ENCODE assay signal across 15 cellular contexts in genomic region chr11:457071-457760, GRCh38. TPM values are rescaled to one million over a fixed set of nuclear protein-coding genes. Genes with fewer than 3 reads are reported as not detected.
DNase-seq lines count a peak whose midpoint lies in the region; ATAC-seq and TF ChIP-seq lines count a peak whose summit lies in the region.
"Had no signal": no experiment of that assay in that cellular context is flagged by ENCODE, and none has a peak within 500 bp of the region (broad histone marks: within the 10 kb centered on the region; RNA-seq: fewer than 3 reads in every experiment).

No MANE protein-coding gene starts in this region.

- no peak for TF ChIP-seq CTCF in activated CD8-positive, alpha-beta T cell treated with anti-CD3 and anti-CD28 coated beads for 36 hours (IDR thresholded peaks at IDR 0.05)
- TF ChIP-seq CTCF in vagina (IDR thresholded peaks at IDR 0.05), result no peak

- POLR2A ChIA-PET in activated CD8-positive, alpha-beta T cell treated with anti-CD3 and anti-CD28 coated beads for 36 hours (lab: Charles Lee), result interaction anchor here (0.6 to 1.6 kb wide), 3 partner anchors 10 to 41 kb away, joined by 3 to 4 read pairs (median 4); no protein-coding TSS in a partner anchor

- peaks cover 31% of the 10 kb centered on the region for H3K4me1 Mint-ChIP-seq in activated CD8-positive, alpha-beta T cell treated with anti-CD3 and anti-CD28 coated beads for 36 hours (ENCODE audit: low read depth)

- CTCF ChIA-PET in activated CD8-positive, alpha-beta T cell treated with anti-CD3 and anti-CD28 coated beads for 36 hours (lab: Charles Lee), result interaction anchor here (0.9 to 1.8 kb wide), 3 partner anchors 9 to 61 kb away, joined by 3 to 12 read pairs (median 3); no protein-coding TSS in a partner anchor

- H3K27ac Mint-ChIP-seq in activated CD8-positive, alpha-beta T cell treated with anti-CD3 and anti-CD28 coated beads for 36 hours, result peak overlapping the region; percentile 82

- H3K27ac ChIP-seq in right cardiac atrium (ENCODE audit: low read length), result no peak overlapping the region
- H3K27ac ChIP-seq in vagina, result no peak overlapping the region
- H3K27ac ChIP-seq: psoas muscle, upper lobe of right lung had no signal

- ATAC-seq in right cardiac atrium, result no peak
- ATAC-seq in Right ventricle myocardium superior (ENCODE audit: poor library complexity), result no peak
- peak; percentile 29 for ATAC-seq in activated CD8-positive, alpha-beta T cell treated with anti-CD3 and anti-CD28 coated beads for 36 hours
- ATAC-seq in left colon, result no peak
- ATAC-seq: psoas muscle, upper lobe of right lung had no signal

- H3K9me3 Mint-ChIP-seq in activated CD8-positive, alpha-beta T cell treated with anti-CD3 and anti-CD28 coated beads for 36 hours, result no peaks in the 10 kb centered on the region

- H3K4me3 Mint-ChIP-seq in activated CD8-positive, alpha-beta T cell treated with anti-CD3 and anti-CD28 coated beads for 36 hours, result peak overlapping the region; percentile 15

- no peaks in the 10 kb centered on the region for H3K9me3 ChIP-seq in right cardiac atrium (ENCODE audit: control insufficient read depth, low read length)
- H3K9me3 ChIP-seq in vagina, result no peaks in the 10 kb centered on the region
- H3K9me3 ChIP-seq: psoas muscle, upper lobe of right lung had no signal

- H3K36me3 ChIP-seq in vagina, result peaks cover 0 to 24% of the 10 kb centered on the region in 2 donors

- peak in 2 of 3 donors; percentile 29 to 52 for DNase-seq in right cardiac atrium
- no peak for DNase-seq in Right ventricle myocardium superior
- no peak for DNase-seq in activated CD8-positive, alpha-beta T cell treated with anti-CD3 and anti-CD28 coated beads for 36 hours
- peak; percentile 10 for DNase-seq in iPS-NIHi11 (ENCODE audit: low spot score)
- no peak for DNase-seq in COR-L47 (lab: John Stamatoyannopoulos, UW)
- no peak for DNase-seq in vagina (ENCODE audit: extremely low spot score in 2 of 2)
- no peak for DNase-seq in left colon
- DNase-seq in SHP77 (lab: John Stamatoyannopoulos, UW), result no peak
- DNase-seq: activated CD8-positive, alpha-beta memory T cell treated with anti-CD3 and anti-CD28 coated beads, Interleukin-2, amount 50 U/mL, for 4 hours; DMS79; Kasumi-1; NCI-H146; NCI-H510A treated with DMSO at 0.1 percent for 48 hours; upper lobe of right lung had no signal

- WGBS in right cardiac atrium, result 67% methylated on average over 23 of the region's 23 CpGs

- intact Hi-C loops in right cardiac atrium (cut with DNase I), result no loop called here
- intact Hi-C loops in Right ventricle myocardium superior (cut with DNase I), result no loop called here
- intact Hi-C loops in activated CD8-positive, alpha-beta T cell treated with anti-CD3 and anti-CD28 coated beads for 36 hours (cut with micrococcal nuclease), result no loop called here
- intact Hi-C loops in vagina (cut with DNase I), result no loop called here
- intact Hi-C loops in left colon (cut with DNase I, micrococcal nuclease), result no loop called here

- no peaks in the 10 kb centered on the region for H3K27me3 Mint-ChIP-seq in activated CD8-positive, alpha-beta T cell treated with anti-CD3 and anti-CD28 coated beads for 36 hours

- H3K36me3 Mint-ChIP-seq in activated CD8-positive, alpha-beta T cell treated with anti-CD3 and anti-CD28 coated beads for 36 hours (ENCODE audit: low read depth), result peaks cover 27% of the 10 kb centered on the region

- H3K4me3 ChIP-seq in right cardiac atrium (ENCODE audit: low read length) (no peak overlapping the region), vagina (no peak overlapping the region)
- H3K4me3 ChIP-seq: psoas muscle, upper lobe of right lung had no signal

- TF ChIP-seq POLR2A in vagina (IDR thresholded peaks at IDR 0.05), result no peak

- H3K4me1 ChIP-seq in right cardiac atrium (ENCODE audit: control insufficient read depth, insufficient read depth, low read length), result no peaks in the 10 kb centered on the region
- peaks cover 6% of the 10 kb centered on the region for H3K4me1 ChIP-seq in vagina
- H3K4me1 ChIP-seq: upper lobe of right lung had no signal

- no peaks in the 10 kb centered on the region for H3K27me3 ChIP-seq in right cardiac atrium (ENCODE audit: control insufficient read depth, insufficient read depth)
- H3K27me3 ChIP-seq in vagina, result no peaks in the 10 kb centered on the region
- H3K27me3 ChIP-seq: upper lobe of right lung had no signal

RNA-seq across cellular contexts. Expression of gene PTDSS2, which starts 7.1 kb away (rescaled TPM):
- total RNA-seq in right cardiac atrium, result 10 to 100 TPM; 30.2 to 33.3 (median 30.9) TPM
- polyA plus RNA-seq in right cardiac atrium, result 30.7 TPM
- total RNA-seq in Right ventricle myocardium superior, result 25.5 TPM
- 10 to 100 TPM; 17.4 to 18.0 TPM for total RNA-seq in activated CD8-positive, alpha-beta T cell treated with anti-CD3 and anti-CD28 coated beads for 36 hours
- total RNA-seq in vagina, result 36.1 TPM
- 10 to 100 TPM; 23.3 to 27.4 TPM for total RNA-seq in left colon

RNA-seq across cellular contexts. Expression of gene ANO9, which starts 15.4 kb away (rescaled TPM):
- total RNA-seq in right cardiac atrium (under 1 TPM; 0.14 to 0.46 (median 0.20) TPM), Right ventricle myocardium superior (0.08 TPM), vagina (12.0 TPM), left colon (100 to 1,000 TPM; 141 to 180 TPM)
- 0.20 TPM for polyA plus RNA-seq in right cardiac atrium
- total RNA-seq in activated CD8-positive, alpha-beta T cell treated with anti-CD3 and anti-CD28 coated beads for 36 hours, result 10 to 100 TPM; 28.2 to 29.0 TPM

RNA-seq across cellular contexts. Expression of gene SIGIRR, which starts 42.4 kb away (rescaled TPM):
- total RNA-seq in right cardiac atrium (10 to 100 TPM; 28.6 to 42.4 (median 35.1) TPM), Right ventricle myocardium superior (38.6 TPM), vagina (48.1 TPM), left colon (100 to 1,000 TPM; 123 to 152 TPM)
- polyA plus RNA-seq in right cardiac atrium, result 61.8 TPM
- total RNA-seq in activated CD8-positive, alpha-beta T cell treated with anti-CD3 and anti-CD28 coated beads for 36 hours, result 10 to 100 TPM; 33.9 to 35.0 TPM

RNA-seq across cellular contexts. Expression of gene RNH1, which starts 49.8 kb away (rescaled TPM):
- total RNA-seq in right cardiac atrium, result 100 to 1,000 TPM; 188 to 203 (median 195) TPM
- polyA plus RNA-seq in right cardiac atrium, result 162 TPM
- total RNA-seq in Right ventricle myocardium superior, result 171 TPM
- 100 to 1,000 TPM; 105 to 110 TPM for total RNA-seq in activated CD8-positive, alpha-beta T cell treated with anti-CD3 and anti-CD28 coated beads for 36 hours
- 252 TPM for total RNA-seq in vagina
- total RNA-seq in left colon, result 100 to 1,000 TPM; 104 to 124 TPM

Comparison
In these comparisons a context has a peak if more than half of its experiments do, and no peak if none do; other contexts are left out.
1. DNase-seq: peak in right cardiac atrium (2 of 3) and iPS-NIHi11 (single experiment); none in Right ventricle myocardium superior (single experiment), activated CD8-positive, alpha-beta T cell treated with anti-CD3 and anti-CD28 coated beads for 36 hours (single experiment), COR-L47 (single experiment), vagina (0 of 2), left colon (0 of 2) and SHP77 (0 of 2).